Comparison of ENCODE assay signal across 10 cellular contexts in the genomic region with DNA sequence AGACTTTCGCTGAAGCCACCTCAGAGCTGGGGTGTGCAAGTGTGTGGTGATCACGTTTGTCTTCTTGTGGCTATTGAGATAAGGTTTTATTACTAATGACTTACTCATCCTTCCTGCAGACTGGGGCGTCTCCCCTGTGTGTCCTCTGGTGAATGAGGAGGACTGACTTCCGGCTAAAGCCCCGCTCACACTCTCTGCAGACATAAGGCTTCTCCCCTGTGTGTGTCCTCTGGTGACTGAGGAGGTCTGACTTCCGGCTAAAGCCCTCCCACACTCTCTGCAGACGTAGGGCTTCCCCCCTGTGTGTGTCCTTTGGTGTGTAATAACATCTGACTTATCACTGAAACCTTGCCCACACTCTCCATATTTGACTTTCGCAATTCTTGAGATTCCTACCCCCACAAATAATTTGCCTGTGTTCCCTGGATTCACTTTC. TPM values are rescaled to one million over a fixed set of nuclear protein-coding genes. Genes with fewer than 3 reads are reported as not detected.
DNase-seq lines count a peak whose midpoint lies in the region; ATAC-seq and TF ChIP-seq lines count a peak whose summit lies in the region.
"Had no signal": no experiment of that assay in that cellular context is flagged by ENCODE, and none has a peak within 500 bp of the region (broad histone marks: within the 10 kb centered on the region; RNA-seq: fewer than 3 reads in every experiment).

No MANE protein-coding gene starts in this region.

- H3K4me1 ChIP-seq in foreskin keratinocyte: no peaks in the 10 kb centered on the region
- H3K4me1 ChIP-seq in colonic mucosa: no peaks in the 10 kb centered on the region

- H3K36me3 ChIP-seq in colonic mucosa: no peaks in the 10 kb centered on the region

- CTCF ChIA-PET in AG04450 (lab: Charles Lee): no interaction called here
- CTCF ChIA-PET in GM10248 (lab: Yijun Ruan, JAX): no interaction called here

- H3K27ac ChIP-seq in AG04450 (ENCODE audit: low read depth, low read length) (peak overlapping the region; percentile 39), foreskin keratinocyte (no peak overlapping the region), colonic mucosa (no peak overlapping the region)

- intact Hi-C loops in colonic mucosa (cut with DNase I): no loop called here

- peak; percentile 63 for ATAC-seq in foreskin keratinocyte

- peaks cover 6% of the 10 kb centered on the region for H3K27me3 ChIP-seq in AG04450 (ENCODE audit: control insufficient read depth, insufficient read depth, low read length)
- H3K27me3 ChIP-seq in foreskin keratinocyte: peaks cover 3% of the 10 kb centered on the region
- H3K27me3 ChIP-seq in colonic mucosa: no peaks in the 10 kb centered on the region

- H3K9me3 ChIP-seq in AG04450 (ENCODE audit: control insufficient read depth, insufficient read depth, low read length): peaks cover 11% of the 10 kb centered on the region
- no peaks in the 10 kb centered on the region for H3K9me3 ChIP-seq in colonic mucosa

- H3K9ac ChIP-seq in colonic mucosa (ENCODE audit: low read depth in 2 of 2, low read length in 2 of 2): no peak overlapping the region

- H3K4me3 ChIP-seq in AG04450 (ENCODE audit: low read depth, low read length): no peak overlapping the region
- no peak overlapping the region for H3K4me3 ChIP-seq in colonic mucosa

- TF ChIP-seq CTCF in AG04450 (IDR thresholded peaks at IDR 0.05; ENCODE audit: low read depth, low read length): no peak
- no peak for TF ChIP-seq CTCF in GM10248 (IDR thresholded peaks at IDR 0.05; ENCODE audit: control extremely low read depth, extremely low read depth, low read depth, missing control alignments)
- TF ChIP-seq CTCF in foreskin keratinocyte (conservative IDR thresholded peaks at IDR 0.05): no peak
- no peak for TF ChIP-seq CTCF in colonic mucosa (IDR thresholded peaks at IDR 0.05)

- DNase-seq in AG04450 (ENCODE audit: low read depth, low spot score): peak; percentile 16
- peak; percentile 29 for DNase-seq in GM10248 (ENCODE audit: extremely low spot score)
- peak; percentile 72 for DNase-seq in RPMI7951 (ENCODE audit: low read depth)
- peak; percentile 33 to 49 for DNase-seq in foreskin keratinocyte
- DNase-seq in cerebellar cortex (ENCODE audit: low spot score): no peak
- no peak for DNase-seq in colonic mucosa
- no peak for DNase-seq in GM19240 (ENCODE audit: insufficient read length, low spot score)
- no peak for DNase-seq in NCI-H446 (lab: John Stamatoyannopoulos, UW)
- DNase-seq: naive B cell, NCI-H1092 treated with DMSO at 0.1 percent for 48 hours had no signal

- POLR2A ChIA-PET in AG04450 (lab: Yijun Ruan, JAX): no interaction called here
- POLR2A ChIA-PET in GM10248 (lab: Yijun Ruan, JAX): no interaction called here

RNA-seq across cellular contexts. Expression of gene PRDM7, which starts 19.4 kb away (rescaled TPM):
- polyA plus RNA-seq in AG04450 (2011; rRNA removed): not detected in 2 replicates
- polyA minus RNA-seq in AG04450 (2011; rRNA and poly(A)+ RNA removed): not detected in 2 replicates
- not detected in 2 replicates for total RNA-seq in RPMI7951 (2014; rRNA removed; shearing (Covaris generic))
- total RNA-seq in foreskin keratinocyte: not detected in 2 replicates
- not detected in 2 replicates for polyA plus RNA-seq in foreskin keratinocyte
- total RNA-seq in colonic mucosa: not detected

RNA-seq across cellular contexts. Expression of gene DBNDD1, which starts 38.5 kb away (rescaled TPM):
- polyA plus RNA-seq in AG04450 (2011; rRNA removed) (9.2 and 12.5 TPM in 2 replicates), foreskin keratinocyte (2.4 and 14.5 TPM in 2 replicates)
- polyA minus RNA-seq in AG04450 (2011; rRNA and poly(A)+ RNA removed): 5.8 and 7.2 TPM in 2 replicates
- total RNA-seq in RPMI7951 (2014; rRNA removed; shearing (Covaris generic)): 7.7 TPM in 2 replicates
- total RNA-seq in foreskin keratinocyte (1.8 and 11.8 TPM in 2 replicates), colonic mucosa (1 to 10 TPM; 2.2 to 5.5 TPM)

Comparison
In these comparisons a context has a peak if more than half of its experiments do, and no peak if none do; other contexts are left out.
1. DNase-seq: peak in AG04450 (single experiment), GM10248 (single experiment), RPMI7951 (single experiment) and foreskin keratinocyte (2 of 2); none in cerebellar cortex (single experiment), colonic mucosa (single experiment), GM19240 (single experiment) and NCI-H446 (0 of 2).